8 cellular contexts compared by ENCODE assay signal in genomic region chr15:75455424-75455981, GRCh38. TPM values are rescaled to one million over a fixed set of nuclear protein-coding genes. Genes with fewer than 3 reads are reported as not detected.
A peak's percentile ranks its signal among the peaks of the same experiment; 100 is the strongest.
DNase-seq lines count a peak whose midpoint lies in the region; ATAC-seq and TF ChIP-seq lines count a peak whose summit lies in the region.

No MANE protein-coding gene starts in this region.

- peaks cover 60% of the 10 kb centered on the region for H3K36me3 Mint-ChIP-seq in Calu3 (ENCODE audit: insufficient read depth, unreplicated experiment)
- H3K36me3 Mint-ChIP-seq in IgD-negative memory B cell, result no peaks in the 10 kb centered on the region

- DNase-seq in Calu3, result peak; percentile 91
- DNase-seq in RPMI7951 (ENCODE audit: low read depth), result peak; percentile 80
- peak; percentile 74 to 75 for DNase-seq in activated T-helper 1 cell treated with anti-CD3 and anti-CD28 coated beads, Interleukin-2, amount 50 U/mL, for 16 hours (ENCODE audit: low read depth in 1 of 2, low spot score in 1 of 2)
- peak; percentile 39 for DNase-seq in esophagus squamous epithelium (lab: John Stamatoyannopoulos, UW)
- peak; percentile 87 for DNase-seq in myocyte (ENCODE audit: low read depth)
- DNase-seq in stimulated activated CD8-positive, alpha-beta memory T cell treated with anti-CD3 and anti-CD28 coated beads, Interleukin-7, amount 100 ng/mL, for 24 hours (ENCODE audit: low read depth), result peak; percentile 76

- no peak for ATAC-seq in HG02798 (IDR thresholded peaks at IDR 0.05; ENCODE audit: poor library complexity, unreplicated experiment)

- no peaks in the 10 kb centered on the region for H3K9me3 ChIP-seq in esophagus squamous epithelium

- H3K4me1 Mint-ChIP-seq in Calu3 (ENCODE audit: low read depth, unreplicated experiment) (peaks cover 18% of the 10 kb centered on the region), IgD-negative memory B cell (peaks cover 7 to 19% (median 13%) of the 10 kb centered on the region in 3 donors)

- no peaks in the 10 kb centered on the region for H3K36me3 ChIP-seq in esophagus squamous epithelium

- peak overlapping the region; percentile 94 to 100 (median 98) for H3K27ac ChIP-seq in esophagus squamous epithelium

- CTCF ChIA-PET in Calu3 (lab: Charles Lee), result interaction anchor here (0.6 to 7.0 kb wide), 6 partner anchors 9 to 185 kb away, joined by 3 to 83 read pairs (median 4); partner anchors contain the start of genes IMP3 and MAN2C1

- 0% methylated on average over 12 to 21 of the region's 48 CpGs for WGBS in esophagus squamous epithelium, 2 donors

- H3K4me3 Mint-ChIP-seq in Calu3 (ENCODE audit: low read depth, unreplicated experiment) (peak overlapping the region; percentile 99), IgD-negative memory B cell (peak overlapping the region; percentile 92 to 95 (median 94))

- no TSS peak for BruUV-seq in Calu3 (replicated peaks; lab: Mats Ljungman, UMichigan)

- no peaks in the 10 kb centered on the region for H3K27me3 Mint-ChIP-seq in Calu3 (ENCODE audit: unreplicated experiment)
- H3K27me3 Mint-ChIP-seq in IgD-negative memory B cell, result no peaks in the 10 kb centered on the region

- peaks cover 7 to 27% (median 7%) of the 10 kb centered on the region in 3 donors for H3K4me1 ChIP-seq in esophagus squamous epithelium

- H3K4me3 ChIP-seq in esophagus squamous epithelium, result peak overlapping the region; percentile 79 to 98 (median 92)

- intact Hi-C loops in Calu3 (cut with micrococcal nuclease; ENCODE audit: unreplicated experiment) (no loop called here), esophagus squamous epithelium (cut with DNase I) (no loop called here)

- TF ChIP-seq CTCF in Calu3 (IDR thresholded peaks at IDR 0.05; ENCODE audit: unreplicated experiment) (no peak), esophagus squamous epithelium (IDR thresholded peaks at IDR 0.05) (no peak)

- H3K27me3 ChIP-seq in esophagus squamous epithelium, result no peaks in the 10 kb centered on the region

- H3K9me3 Mint-ChIP-seq in Calu3 (ENCODE audit: low read depth, unreplicated experiment) (no peaks in the 10 kb centered on the region), IgD-negative memory B cell (no peaks in the 10 kb centered on the region)

- TF ChIP-seq POLR2A in esophagus squamous epithelium (IDR thresholded peaks at IDR 0.05), result peak in 3 of 4 donors; percentile 26 to 84 (median 78)

- H3K27ac Mint-ChIP-seq in Calu3 (ENCODE audit: unreplicated experiment) (peak overlapping the region; percentile 78), IgD-negative memory B cell (peak overlapping the region; percentile 87 to 96 (median 95))

RNA-seq across cellular contexts. Expression of gene SIN3A, which starts 4.0 kb away (rescaled TPM):
- total RNA-seq in Calu3 (2022) (91.4 and 97.6 TPM in 2 replicates), esophagus squamous epithelium (10 to 100 TPM; 22.3 to 49.8 (median 26.0) TPM), myocyte (22.7 and 23.8 TPM in 2 replicates)
- 15.9 TPM for polyA plus RNA-seq in IgD-negative memory B cell
- total RNA-seq in RPMI7951 (2014; rRNA removed; shearing (Covaris generic)), result 22.8 and 29.7 TPM in 2 replicates
- 14.6 TPM for polyA plus RNA-seq in myocyte (2012)

Comparison
In these comparisons a context has a peak if more than half of its experiments do, and no peak if none do; other contexts are left out.
1. DNase-seq: peak in every context shown above with its lines; median percentile 91 in Calu3; 87 in myocyte; 80 in RPMI7951; 76 in stimulated activated CD8-positive, alpha-beta memory T cell treated with anti-CD3 and anti-CD28 coated beads, Interleukin-7, amount 100 ng/mL, for 24 hours; 74 in activated T-helper 1 cell treated with anti-CD3 and anti-CD28 coated beads, Interleukin-2, amount 50 U/mL, for 16 hours; 39 in esophagus squamous epithelium.